Comparison of ENCODE assay signal across 36 cellular contexts in the genomic region with DNA sequence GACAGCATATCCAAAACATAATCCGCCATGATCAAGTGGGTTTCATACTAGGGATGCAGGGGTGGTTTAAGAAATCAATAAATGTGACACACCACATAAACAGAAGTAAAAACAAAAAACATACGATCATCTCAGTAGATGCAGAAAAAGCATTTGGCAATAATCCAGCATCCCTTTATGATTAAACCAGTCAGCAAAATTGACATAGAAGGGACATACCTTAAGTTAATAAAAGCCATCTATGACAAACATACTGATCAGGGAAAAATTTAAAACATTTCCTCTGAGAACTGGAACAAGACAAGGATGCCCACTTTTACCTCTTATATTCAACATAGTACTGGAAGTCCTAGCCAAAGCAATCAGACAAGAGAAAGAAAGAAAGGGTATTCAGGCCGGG.
"Had no signal": no experiment of that assay in that cellular context is flagged by ENCODE, and none has a peak within 500 bp of the region (broad histone marks: within the 10 kb centered on the region; RNA-seq: fewer than 3 reads in every experiment).

No MANE protein-coding gene starts in this region.

- DNase-seq: Kasumi-1, MG63, MM.1S, MV-4-11, NCI-H1048, NCI-H1092, NCI-H1092 treated with DMSO at 0.1 percent for 48 hours, NCI-H1105, NCI-H1105 treated with DMSO at 0.1 percent for 48 hours, NCI-H1417, NCI-H1417 treated with DMSO at 0.1 percent for 48 hours, NCI-H1436, NCI-H1436 treated with DMSO at 0.1 percent for 48 hours, NCI-H146, NCI-H1694, NCI-H1694 treated with DMSO at 0.1 percent for 48 hours, NCI-H187, NCI-H187 treated with DMSO at 0.1 percent for 48 hours, NCI-H1930, NCI-H2029, NCI-H2029 treated with DMSO at 0.1 percent for 48 hours, NCI-H2081, NCI-H2081 treated with DMSO at 0.1 percent for 48 hours, NCI-H2107, NCI-H2171, NCI-H2171 treated with DMSO at 0.1 percent for 48 hours, NCI-H2227 treated with DMSO at 0.1 percent for 48 hours, NCI-H226, NCI-H345, NCI-H446, NCI-H446 treated with DMSO at 0.1 percent for 48 hours, NCI-H510A, NCI-H510A treated with DMSO at 0.1 percent for 48 hours, NCI-H524, NCI-H524 treated with DMSO at 0.1 percent for 48 hours, NCI-H526 had no signal

- H3K27me3 ChIP-seq: MG63 had no signal

- H3K4me3 ChIP-seq: MG63 had no signal

- H3K9me3 ChIP-seq: MG63 had no signal

- H3K36me3 ChIP-seq: MG63 had no signal
